7 cellular contexts compared by ENCODE assay signal in the genomic region with DNA sequence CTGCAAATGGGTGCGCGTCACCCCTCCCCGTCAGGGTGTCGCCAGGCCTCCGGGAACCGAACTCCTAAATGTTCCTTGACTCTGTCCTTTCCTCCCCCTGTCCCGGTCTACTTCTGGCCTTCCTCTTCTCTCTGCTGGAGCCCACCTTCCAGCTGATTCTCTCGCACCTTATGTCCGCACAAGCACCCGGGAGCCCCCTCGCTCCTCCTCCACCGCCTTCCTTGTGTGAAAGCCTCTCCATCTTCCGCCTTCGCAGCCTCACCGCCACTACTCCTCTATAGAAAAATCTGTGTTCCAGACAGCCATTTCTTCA.
DNase-seq lines count a peak whose midpoint lies in the region; ATAC-seq lines count a peak whose summit lies in the region.

No MANE protein-coding gene starts in this region.

- peaks cover 42% of the 10 kb centered on the region for H3K4me1 ChIP-seq in HUES6 (ENCODE audit: control insufficient read depth, insufficient read depth, low read length)
- peaks cover 11% of the 10 kb centered on the region; the same call in 1 of the 2 replicates for H3K4me1 ChIP-seq in iPS-20b (ENCODE audit: insufficient read depth, low read length)

- H3K27me3 ChIP-seq in HUES6 (ENCODE audit: control insufficient read depth, insufficient read depth, low read length) (no peaks in the 10 kb centered on the region), iPS-20b (ENCODE audit: insufficient read depth, low read length) (no peaks in the 10 kb centered on the region)

- H3K9me3 Mint-ChIP-seq in activated naive CD8-positive, alpha-beta T cell (ENCODE audit: low read depth), result no peaks in the 10 kb centered on the region
- H3K9me3 Mint-ChIP-seq in stimulated activated naive CD8-positive, alpha-beta T cell treated with anti-CD3 and anti-CD28 coated beads, Interleukin-15, amount 100 ng/mL, for 72 hours, result no peaks in the 10 kb centered on the region

- H3K36me3 ChIP-seq in HUES6 (ENCODE audit: control insufficient read depth, insufficient read depth, low read length), result peaks cover 11% of the 10 kb centered on the region
- H3K36me3 ChIP-seq in iPS-20b (ENCODE audit: insufficient read depth, low read depth, low read length), result peaks cover 17% of the 10 kb centered on the region

- H3K4me3 Mint-ChIP-seq in activated naive CD8-positive, alpha-beta T cell, result peak overlapping the region; percentile 86
- H3K4me3 Mint-ChIP-seq in stimulated activated naive CD8-positive, alpha-beta T cell treated with anti-CD3 and anti-CD28 coated beads, Interleukin-15, amount 100 ng/mL, for 72 hours, result peak overlapping the region; percentile 93 to 95

- H3K27me3 Mint-ChIP-seq in activated naive CD8-positive, alpha-beta T cell, result no peaks in the 10 kb centered on the region
- no peaks in the 10 kb centered on the region for H3K27me3 Mint-ChIP-seq in stimulated activated naive CD8-positive, alpha-beta T cell treated with anti-CD3 and anti-CD28 coated beads, Interleukin-15, amount 100 ng/mL, for 72 hours

- no peak for DNase-seq in stimulated activated naive CD8-positive, alpha-beta T cell treated with anti-CD3 and anti-CD28 coated beads, Interleukin-15, amount 100 ng/mL, for 72 hours
- DNase-seq in inferior parietal cortex (ENCODE audit: extremely low spot score) (no peak), AML-193 (lab: John Stamatoyannopoulos, UW) (no peak)

- H3K4me1 Mint-ChIP-seq in activated naive CD8-positive, alpha-beta T cell (ENCODE audit: low read depth), result peaks cover 11% of the 10 kb centered on the region
- H3K4me1 Mint-ChIP-seq in stimulated activated naive CD8-positive, alpha-beta T cell treated with anti-CD3 and anti-CD28 coated beads, Interleukin-15, amount 100 ng/mL, for 72 hours, result peaks cover 31% of the 10 kb centered on the region

- no peak for ATAC-seq in stimulated activated naive CD8-positive, alpha-beta T cell treated with anti-CD3 and anti-CD28 coated beads, Interleukin-15, amount 100 ng/mL, for 72 hours
- no peak for ATAC-seq in GM18498 (IDR thresholded peaks at IDR 0.05; ENCODE audit: unreplicated experiment)

- peak overlapping the region; percentile 92 for H3K4me3 ChIP-seq in HUES6 (ENCODE audit: low read depth, low read length)
- peak overlapping the region; percentile 79 for H3K4me3 ChIP-seq in iPS-20b (ENCODE audit: low read length)

- H3K27ac ChIP-seq in HUES6 (ENCODE audit: low read depth, low read length), result no peak overlapping the region
- H3K27ac ChIP-seq in iPS-20b (ENCODE audit: low read length), result no peak overlapping the region

- peak overlapping the region; percentile 46 for H3K27ac Mint-ChIP-seq in activated naive CD8-positive, alpha-beta T cell
- H3K27ac Mint-ChIP-seq in stimulated activated naive CD8-positive, alpha-beta T cell treated with anti-CD3 and anti-CD28 coated beads, Interleukin-15, amount 100 ng/mL, for 72 hours, result peak overlapping the region; percentile 57 to 86

- no peaks in the 10 kb centered on the region for H3K36me3 Mint-ChIP-seq in activated naive CD8-positive, alpha-beta T cell

- no peaks in the 10 kb centered on the region for H3K9me3 ChIP-seq in HUES6 (ENCODE audit: control insufficient read depth, insufficient read depth, low read depth, low read length)
- H3K9me3 ChIP-seq in iPS-20b (ENCODE audit: insufficient read depth, low read depth, low read length), result no peaks in the 10 kb centered on the region

- H3K9ac ChIP-seq in HUES6 (ENCODE audit: low read length) (peak overlapping the region; percentile 67), iPS-20b (ENCODE audit: low read depth, low read length) (peak overlapping the region; percentile 81; the same call in 1 of the 2 replicates)
